In the genomic region with DNA sequence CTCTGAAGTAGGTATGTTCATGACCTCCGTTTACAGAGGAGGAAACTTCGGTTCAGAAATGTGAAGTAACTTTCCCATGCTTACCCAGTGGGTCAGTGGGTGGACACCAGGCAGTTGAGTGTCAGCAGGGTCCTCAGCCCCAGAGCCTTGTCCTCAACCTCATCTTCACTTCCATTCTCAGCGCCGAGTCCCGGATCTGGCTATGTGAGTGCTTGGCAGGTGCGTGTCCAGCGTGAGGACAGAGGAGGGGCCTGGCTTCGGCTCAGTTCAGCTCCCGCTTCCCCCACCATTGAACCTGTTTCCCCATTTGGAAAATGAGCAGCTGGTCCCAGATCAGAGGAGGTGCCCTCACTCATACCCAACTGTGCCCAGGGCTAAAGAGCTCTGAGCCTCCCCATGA, we compare ENCODE assay signal across 15 cellular contexts.
A peak's percentile ranks its signal among the peaks of the same experiment; 100 is the strongest.
DNase-seq lines count a peak whose midpoint lies in the region; ATAC-seq and TF ChIP-seq lines count a peak whose summit lies in the region.
"Had no signal": no experiment of that assay in that cellular context is flagged by ENCODE, and none has a peak within 500 bp of the region (broad histone marks: within the 10 kb centered on the region; RNA-seq: fewer than 3 reads in every experiment).

No MANE protein-coding gene starts in this region.

- H3K36me3 Mint-ChIP-seq in neural crest cell (ENCODE audit: low read depth): no peaks in the 10 kb centered on the region
- H3K36me3 Mint-ChIP-seq: CD4-positive, CD25-positive, alpha-beta regulatory T cell; CD8-positive, alpha-beta T cell had no signal

- no peak for ATAC-seq in Right ventricle myocardium inferior
- no peak for ATAC-seq in Right ventricle myocardium superior (ENCODE audit: poor library complexity)
- ATAC-seq in stimulated activated naive CD8-positive, alpha-beta T cell treated with anti-CD3 and anti-CD28 coated beads, Interleukin-15, amount 100 ng/mL, for 72 hours: no peak
- ATAC-seq in stimulated activated naive CD8-positive, alpha-beta T cell treated with anti-CD3 and anti-CD28 coated beads, Interleukin-15, Interleukin-2, amounts not matched to agents 100 U/mL and 50 U/mL, for 24 hours: no peak
- no peak for ATAC-seq in GM18909 (IDR thresholded peaks at IDR 0.05; ENCODE audit: poor library complexity, unreplicated experiment)
- ATAC-seq: CD8-positive, alpha-beta T cell; GM23338 had no signal

- TF ChIP-seq CTCF in neural crest cell (conservative IDR thresholded peaks at IDR 0.05): no peak

- intact Hi-C loops in Right ventricle myocardium inferior (cut with DNase I): no loop called here
- intact Hi-C loops in Right ventricle myocardium superior (cut with DNase I): no loop called here

- DNase-seq in Right ventricle myocardium inferior (ENCODE audit: missing footprints) (peak; percentile 11), Right ventricle myocardium superior (no peak), neural crest cell (ENCODE audit: low read depth, low spot score) (no peak), hippocampal formation (lab: John Stamatoyannopoulos, UW) (no peak), foreskin melanocyte (no peak)
- DNase-seq in stimulated activated naive CD8-positive, alpha-beta T cell treated with anti-CD3 and anti-CD28 coated beads, Interleukin-15, amount 100 ng/mL, for 72 hours: no peak
- no peak for DNase-seq in stimulated activated naive CD8-positive, alpha-beta T cell treated with anti-CD3 and anti-CD28 coated beads, Interleukin-15, Interleukin-2, amounts not matched to agents 100 U/mL and 50 U/mL, for 24 hours
- DNase-seq: CD4-positive, CD25-positive, alpha-beta regulatory T cell; CD8-positive, alpha-beta T cell; DMS153; DND-41; HFFc6 had no signal

- no peaks in the 10 kb centered on the region for H3K9me3 Mint-ChIP-seq in stimulated activated naive CD8-positive, alpha-beta T cell treated with anti-CD3 and anti-CD28 coated beads, Interleukin-15, amount 100 ng/mL, for 72 hours
- no peaks in the 10 kb centered on the region for H3K9me3 Mint-ChIP-seq in neural crest cell
- H3K9me3 Mint-ChIP-seq: CD4-positive, CD25-positive, alpha-beta regulatory T cell; CD8-positive, alpha-beta T cell; GM23338; HFFc6 had no signal

- H3K4me1 Mint-ChIP-seq in stimulated activated naive CD8-positive, alpha-beta T cell treated with anti-CD3 and anti-CD28 coated beads, Interleukin-15, amount 100 ng/mL, for 72 hours: peaks cover 13% of the 10 kb centered on the region
- peaks cover 32% of the 10 kb centered on the region for H3K4me1 Mint-ChIP-seq in neural crest cell

- H3K4me3 Mint-ChIP-seq in stimulated activated naive CD8-positive, alpha-beta T cell treated with anti-CD3 and anti-CD28 coated beads, Interleukin-15, amount 100 ng/mL, for 72 hours: peak overlapping the region in 1 of 2 donors; percentile 74
- H3K4me3 Mint-ChIP-seq in neural crest cell: no peak overlapping the region
- H3K4me3 Mint-ChIP-seq: B cell; CD4-positive, CD25-positive, alpha-beta regulatory T cell; CD8-positive, alpha-beta T cell; GM23338; HFFc6 had no signal

- H3K27ac Mint-ChIP-seq in stimulated activated naive CD8-positive, alpha-beta T cell treated with anti-CD3 and anti-CD28 coated beads, Interleukin-15, amount 100 ng/mL, for 72 hours: peak overlapping the region; percentile 55 to 89
- H3K27ac Mint-ChIP-seq in neural crest cell (ENCODE audit: unreplicated experiment): peak overlapping the region; percentile 75
- H3K27ac Mint-ChIP-seq: B cell; CD4-positive, CD25-positive, alpha-beta regulatory T cell; CD8-positive, alpha-beta T cell; HFFc6 had no signal

- H3K27me3 Mint-ChIP-seq in stimulated activated naive CD8-positive, alpha-beta T cell treated with anti-CD3 and anti-CD28 coated beads, Interleukin-15, amount 100 ng/mL, for 72 hours: peaks cover 43% of the 10 kb centered on the region
- no peaks in the 10 kb centered on the region for H3K27me3 Mint-ChIP-seq in neural crest cell (ENCODE audit: low read depth)
